Comparison of ENCODE assay signal across 15 cellular contexts in genomic region chr5:98414938-98415337, GRCh38.
DNase-seq lines count a peak whose midpoint lies in the region; ATAC-seq and TF ChIP-seq lines count a peak whose summit lies in the region.
"Had no signal": no experiment of that assay in that cellular context is flagged by ENCODE, and none has a peak within 500 bp of the region (broad histone marks: within the 10 kb centered on the region; RNA-seq: fewer than 3 reads in every experiment).

No MANE protein-coding gene starts in this region.

- no peak overlapping the region for H3K4me3 Mint-ChIP-seq in activated naive CD4-positive, alpha-beta T cell treated with anti-CD3 and anti-CD28 coated beads, Interleukin-2, amount 10 ng/mL, durations not matched to agents 7 days and 5 days
- H3K4me3 Mint-ChIP-seq: activated CD4-positive, alpha-beta T cell treated with anti-CD3 and anti-CD28 coated beads, Interleukin-2, amount 10 ng/mL, durations not matched to agents 7 days and 5 days; activated T-helper 1 cell treated with anti-CD3 and anti-CD28 coated beads, Interleukin-12 subunit alpha, Interleukin-12 subunit beta, Interleukin-2, Interleukin-4 antibody, amounts not matched to agents 30 ng/mL and 10 ng/mL and 1 ng/mL, durations not matched to agents 14 hours and 24 hours and 36 hours; B cell; endodermal cell had no signal

- peak overlapping the region; percentile 25 for H3K4me2 ChIP-seq in mammary epithelial cell (ENCODE audit: insufficient read depth, low read depth, low read length)

- BruUV-seq in mammary epithelial cell (replicated peaks; lab: Mats Ljungman, UMichigan): no TSS peak

- no peaks in the 10 kb centered on the region for H3K9me3 Mint-ChIP-seq in activated naive CD4-positive, alpha-beta T cell treated with anti-CD3 and anti-CD28 coated beads, Interleukin-2, amount 10 ng/mL, durations not matched to agents 7 days and 5 days
- H3K9me3 Mint-ChIP-seq: activated CD4-positive, alpha-beta T cell treated with anti-CD3 and anti-CD28 coated beads, Interleukin-2, amount 10 ng/mL, durations not matched to agents 7 days and 5 days; activated T-helper 1 cell treated with anti-CD3 and anti-CD28 coated beads, Interleukin-12 subunit alpha, Interleukin-12 subunit beta, Interleukin-2, Interleukin-4 antibody, amounts not matched to agents 30 ng/mL and 10 ng/mL and 1 ng/mL, durations not matched to agents 14 hours and 24 hours and 36 hours; endodermal cell had no signal

- no peaks in the 10 kb centered on the region for H4K20me1 ChIP-seq in mammary epithelial cell (ENCODE audit: insufficient read depth, low read length)

- no peak overlapping the region for H2AFZ ChIP-seq in mammary epithelial cell (ENCODE audit: low read depth, low read length)

- CTCF ChIA-PET in mammary epithelial cell (lab: Charles Lee; ENCODE audit: low non-redundant PET): interaction anchor here (0.7 kb wide), 1 partner anchor 573 kb away, joined by 6 read pairs; no protein-coding TSS in a partner anchor
- CTCF ChIA-PET in activated naive CD4-positive, alpha-beta T cell treated with anti-CD3 and anti-CD28 coated beads, Interleukin-2, amount 10 ng/mL, durations not matched to agents 7 days and 5 days (lab: Charles Lee): no interaction called here

- H3K4me3 ChIP-seq in AG09309 (ENCODE audit: control insufficient read depth, low read depth, low read length) (no peak overlapping the region), mammary epithelial cell (replicated peaks in 1 of 3; ENCODE audit: insufficient read depth in 1 of 3, low read depth in 2 of 3, low read length in 3 of 3) (no peak overlapping the region)
- H3K4me3 ChIP-seq: pancreas had no signal

- no peaks in the 10 kb centered on the region for H3K27me3 ChIP-seq in mammary epithelial cell (ENCODE audit: insufficient read depth, low read length)
- H3K27me3 ChIP-seq: pancreas had no signal

- peak overlapping the region; percentile 43 for H3K9ac ChIP-seq in mammary epithelial cell (ENCODE audit: insufficient read depth, low read length)

- no peaks in the 10 kb centered on the region for H3K4me1 Mint-ChIP-seq in activated naive CD4-positive, alpha-beta T cell treated with anti-CD3 and anti-CD28 coated beads, Interleukin-2, amount 10 ng/mL, durations not matched to agents 7 days and 5 days
- H3K4me1 Mint-ChIP-seq: activated CD4-positive, alpha-beta T cell treated with anti-CD3 and anti-CD28 coated beads, Interleukin-2, amount 10 ng/mL, durations not matched to agents 7 days and 5 days; B cell; endodermal cell had no signal

- no peaks in the 10 kb centered on the region for H3K27me3 Mint-ChIP-seq in activated naive CD4-positive, alpha-beta T cell treated with anti-CD3 and anti-CD28 coated beads, Interleukin-2, amount 10 ng/mL, durations not matched to agents 7 days and 5 days
- H3K27me3 Mint-ChIP-seq: B cell had no signal

- no peaks in the 10 kb centered on the region for H3K36me3 Mint-ChIP-seq in activated naive CD4-positive, alpha-beta T cell treated with anti-CD3 and anti-CD28 coated beads, Interleukin-2, amount 10 ng/mL, durations not matched to agents 7 days and 5 days

- no peaks in the 10 kb centered on the region for H3K79me2 ChIP-seq in mammary epithelial cell (ENCODE audit: insufficient read depth, low read length)

- intact Hi-C loops in mammary epithelial cell (cut with micrococcal nuclease): loop anchor here (1.0 to 5.0 kb wide), 4 partner anchors 40 to 514 kb away; partner anchors contain the start of genes CHD1 and RGMB

- dilution Hi-C loops in mammary epithelial cell (cut with HindIII; ENCODE audit: low sequenced_read_pairs): no loop called here

- in situ Hi-C loops in mammary epithelial cell (cut with MboI; ENCODE audit: low sequenced_read_pairs in 2 of 2): no loop called here

- TF ChIP-seq CTCF in AG09309 (IDR thresholded peaks at IDR 0.05; ENCODE audit: control insufficient read depth, insufficient read depth, low read depth, low read length, missing control alignments) (no peak), mammary epithelial cell (conservative IDR thresholded peaks at IDR 0.05 in 1 of 2, IDR thresholded peaks at IDR 0.05 in 1 of 2; ENCODE audit: extremely low read depth in 1 of 2, insufficient read depth in 1 of 2, low read depth in 1 of 2, low read length in 2 of 2) (no peak)

- DNase-seq in AG09309 (ENCODE audit: low read depth) (peak; percentile 97), M059J (ENCODE audit: low read depth) (peak; percentile 97), mammary epithelial cell (peak; percentile 90), kidney tubule cell (ENCODE audit: low spot score) (peak; percentile 97), cerebellar cortex (ENCODE audit: low spot score) (no peak)
- no peak for DNase-seq in activated naive CD4-positive, alpha-beta T cell treated with anti-CD3 and anti-CD28 coated beads, Interleukin-2, amount 10 ng/mL, durations not matched to agents 7 days and 5 days
- no peak for DNase-seq in stimulated activated naive CD4-positive, alpha-beta T cell treated with Interleukin-2 at 50 U/mL for 16 hours (lab: John Stamatoyannopoulos, UW)
- DNase-seq: activated CD4-positive, alpha-beta T cell treated with anti-CD3 and anti-CD28 coated beads, Interleukin-2, amount 10 ng/mL, durations not matched to agents 7 days and 5 days; DMS79; endodermal cell; mesendoderm; pancreas had no signal

- H3K4me1 ChIP-seq in mammary epithelial cell (ENCODE audit: insufficient read depth, low read length): peaks cover 32% of the 10 kb centered on the region
- H3K4me1 ChIP-seq: pancreas had no signal

- H3K36me3 ChIP-seq in mammary epithelial cell (ENCODE audit: insufficient read depth, low read length): no peaks in the 10 kb centered on the region
- H3K36me3 ChIP-seq: pancreas had no signal

- H3K27ac Mint-ChIP-seq in activated naive CD4-positive, alpha-beta T cell treated with anti-CD3 and anti-CD28 coated beads, Interleukin-2, amount 10 ng/mL, durations not matched to agents 7 days and 5 days: no peak overlapping the region
- H3K27ac Mint-ChIP-seq: activated CD4-positive, alpha-beta T cell treated with anti-CD3 and anti-CD28 coated beads, Interleukin-2, amount 10 ng/mL, durations not matched to agents 7 days and 5 days; activated T-helper 1 cell treated with anti-CD3 and anti-CD28 coated beads, Interleukin-12 subunit alpha, Interleukin-12 subunit beta, Interleukin-2, Interleukin-4 antibody, amounts not matched to agents 30 ng/mL and 10 ng/mL and 1 ng/mL, durations not matched to agents 14 hours and 24 hours and 36 hours; B cell; endodermal cell had no signal

- H3K9me3 ChIP-seq in mammary epithelial cell (replicated peaks; ENCODE audit: insufficient read depth, low read length): no peaks in the 10 kb centered on the region
- H3K9me3 ChIP-seq: pancreas had no signal

- ATAC-seq in GM19328 (IDR thresholded peaks at IDR 0.05; ENCODE audit: unreplicated experiment): no peak
- ATAC-seq: pancreas had no signal

- H3K27ac ChIP-seq in mammary epithelial cell (ENCODE audit: insufficient read depth, low read depth, low read length): peak overlapping the region; percentile 95
- H3K27ac ChIP-seq: pancreas had no signal

Comparison
In these comparisons a context has a peak if more than half of its experiments do, and no peak if none do; other contexts are left out.
1. DNase-seq: peak in AG09309 (single experiment), M059J (single experiment), mammary epithelial cell (single experiment) and kidney tubule cell (single experiment); none in cerebellar cortex (single experiment), activated naive CD4-positive, alpha-beta T cell treated with anti-CD3 and anti-CD28 coated beads, Interleukin-2, amount 10 ng/mL, durations not matched to agents 7 days and 5 days (single experiment) and stimulated activated naive CD4-positive, alpha-beta T cell treated with Interleukin-2 at 50 U/mL for 16 hours (single experiment).